8 cellular contexts compared by ENCODE assay signal in the genomic region with DNA sequence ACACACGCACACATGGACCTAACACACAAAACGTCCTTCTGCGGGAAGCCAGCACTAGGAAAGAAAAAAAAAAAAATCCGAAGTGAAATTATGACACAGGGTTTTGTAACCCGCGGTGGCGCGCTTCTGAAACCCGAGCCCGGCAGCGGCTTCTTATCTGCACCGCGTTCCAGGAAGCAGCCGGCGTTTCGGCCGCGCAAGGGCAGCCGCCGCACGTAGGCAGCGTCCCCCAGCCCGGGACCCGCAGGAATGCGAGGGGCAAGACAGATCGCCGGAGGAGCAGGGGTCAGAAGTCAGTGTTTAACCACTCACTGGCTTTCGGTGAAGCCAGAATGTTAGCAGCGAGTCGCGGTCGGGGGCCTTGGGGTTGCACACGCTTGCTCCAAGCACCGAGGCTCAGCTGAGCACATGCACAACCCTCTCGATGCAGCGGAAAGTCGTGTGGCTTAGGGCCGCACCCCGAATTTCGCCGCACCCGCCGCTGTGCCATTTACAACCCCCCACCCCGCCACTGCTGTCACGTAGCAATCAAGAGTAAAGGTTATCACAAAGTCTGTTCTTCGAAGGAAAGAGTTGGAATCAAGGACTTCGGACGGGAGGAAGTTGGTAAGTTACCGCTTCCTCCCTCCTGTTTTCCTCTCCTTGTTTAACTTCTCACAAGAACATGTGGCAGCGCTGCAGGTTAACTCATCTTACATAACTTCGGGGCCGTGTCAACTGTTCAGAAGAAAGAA.
DNase-seq lines count a peak whose midpoint lies in the region; ATAC-seq, FAIRE-seq and TF ChIP-seq lines count a peak whose summit lies in the region.

No MANE protein-coding gene starts in this region.

- H3K36me3 ChIP-seq in right lobe of liver = no peaks in the 10 kb centered on the region

- H3K4me3 Mint-ChIP-seq in dendritic cell treated with granulocyte-macrophage colony-stimulating factor and Interleukin-4, amounts not matched to agents 40 ng/mL and 50 ng/mL, for 4 days = peak overlapping the region; percentile 71

- DNase-seq in GM12891 (ENCODE audit: insufficient read length, low spot score) (peak; percentile 52), NCI-H226 (peak; percentile 69), right lobe of liver (peak; percentile 87 to 91 (median 89))
- peak; percentile 64 to 66 for DNase-seq in activated CD4-positive, alpha-beta T cell treated with anti-CD3 and anti-CD28 coated beads, Interleukin-2, amount 50 U/mL, for 4 hours
- peak; percentile 85 for DNase-seq in stimulated activated CD4-positive, alpha-beta T cell treated with anti-CD3 and anti-CD28 coated beads, Interleukin-4, amount 100 ng/mL, for 24 hours

- peak overlapping the region; percentile 32 to 53 (median 48) for H3K4me3 ChIP-seq in right lobe of liver

- 1% methylated on average over 24 of the region's 52 CpGs for WGBS in right lobe of liver (ENCODE audit: insufficient coverage, low coverage, low lambda C conversion rate, missing lambda C conversion rate)

- no peaks in the 10 kb centered on the region for H3K27me3 ChIP-seq in right lobe of liver

- peak; percentile 50 for ATAC-seq in HG02759 (IDR thresholded peaks at IDR 0.05; ENCODE audit: unreplicated experiment)
- peak; percentile 58 to 71 (median 64) for ATAC-seq in right lobe of liver
- ATAC-seq in HG02840 (IDR thresholded peaks at IDR 0.05; ENCODE audit: low FRiP score, unreplicated experiment) = no peak

- TF ChIP-seq CTCF in right lobe of liver (IDR thresholded peaks at IDR 0.05) = no peak

- peak; percentile 38 for FAIRE-seq in GM12891 (lab: Jason Lieb, UNC)

- H3K27ac Mint-ChIP-seq in dendritic cell treated with granulocyte-macrophage colony-stimulating factor and Interleukin-4, amounts not matched to agents 40 ng/mL and 50 ng/mL, for 4 days = peak overlapping the region; percentile 100

- peak overlapping the region; percentile 99 for H3K27ac ChIP-seq in right lobe of liver

- TF ChIP-seq POLR2A in GM12891 (IDR thresholded peaks at IDR 0.05; ENCODE audit: low read depth, low read length) = no peak
- peak; percentile 79 for TF ChIP-seq POLR2A in right lobe of liver (IDR thresholded peaks at IDR 0.05)

- peaks cover 82% of the 10 kb centered on the region for H3K4me1 Mint-ChIP-seq in dendritic cell treated with granulocyte-macrophage colony-stimulating factor and Interleukin-4, amounts not matched to agents 40 ng/mL and 50 ng/mL, for 4 days (ENCODE audit: low read depth)

- H3K36me3 Mint-ChIP-seq in dendritic cell treated with granulocyte-macrophage colony-stimulating factor and Interleukin-4, amounts not matched to agents 40 ng/mL and 50 ng/mL, for 4 days (ENCODE audit: low read depth) = no peaks in the 10 kb centered on the region

- H3K4me1 ChIP-seq in right lobe of liver = peaks cover 0 to 50% (median 16%) of the 10 kb centered on the region in 4 donors

- H3K9me3 Mint-ChIP-seq in dendritic cell treated with granulocyte-macrophage colony-stimulating factor and Interleukin-4, amounts not matched to agents 40 ng/mL and 50 ng/mL, for 4 days = peaks cover 5% of the 10 kb centered on the region

- no peaks in the 10 kb centered on the region for H3K9me3 ChIP-seq in right lobe of liver

- H3K27me3 Mint-ChIP-seq in dendritic cell treated with granulocyte-macrophage colony-stimulating factor and Interleukin-4, amounts not matched to agents 40 ng/mL and 50 ng/mL, for 4 days = no peaks in the 10 kb centered on the region

- intact Hi-C loops in dendritic cell treated with granulocyte-macrophage colony-stimulating factor and Interleukin-4, amounts not matched to agents 40 ng/mL and 50 ng/mL, for 4 days (cut with micrococcal nuclease) = loop anchor here (1.0 to 5.0 kb wide), 6 partner anchors 31 to 229 kb away; partner anchors contain the start of gene NFIL3
- intact Hi-C loops in right lobe of liver (cut with DNase I) = loop anchor here (10.0 kb wide), 2 partner anchors 199 to 231 kb away; partner anchors contain the start of gene NFIL3 (in 1 of the 2)

TF ChIP-seq in GM12891, 5 proteins besides CTCF, POLR2A, EP300 and RAD21:
- no peak for TF ChIP-seq TAF1 (IDR thresholded peaks at IDR 0.05; ENCODE audit: low read depth, low read length)
- peak; percentile 35; the same call in 1 of the 2 replicates for TF ChIP-seq SPI1 (IDR thresholded peaks at IDR 0.05; ENCODE audit: low read depth, low read length)
- TF ChIP-seq POU2F2 (IDR thresholded peaks at IDR 0.05; ENCODE audit: low read depth, low read length) = no peak; the same call in 1 of the 2 replicates
- TF ChIP-seq POLR2AphosphoS5 (IDR thresholded peaks at IDR 0.05; ENCODE audit: low read depth, low read length) = no peak
- no peak for TF ChIP-seq PAX5 (IDR thresholded peaks at IDR 0.05; ENCODE audit: insufficient read depth, low read length, severe bottlenecking)
